25 cellular contexts compared by ENCODE assay signal in the genomic region with DNA sequence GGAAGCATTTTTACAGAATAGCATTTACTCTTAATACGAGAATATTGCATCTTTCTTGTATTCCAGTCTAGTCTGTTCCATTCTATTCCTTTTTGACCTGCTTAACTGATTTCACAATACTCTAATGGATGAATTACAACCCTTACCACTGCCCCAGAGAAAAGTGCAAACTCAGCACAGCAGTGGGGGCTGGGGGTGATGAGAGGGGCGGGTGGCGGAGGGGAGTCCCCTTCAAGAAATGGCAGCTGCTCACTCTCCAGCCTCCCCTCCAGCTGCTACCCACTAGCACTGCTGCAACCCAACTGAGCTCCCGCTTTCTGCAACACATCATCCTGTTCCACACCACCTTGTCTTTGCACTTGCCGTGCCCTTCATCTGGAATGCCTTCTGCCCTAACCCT. TPM values are rescaled to one million over a fixed set of nuclear protein-coding genes. Genes with fewer than 3 reads are reported as not detected.
"Had no signal": no experiment of that assay in that cellular context is flagged by ENCODE, and none has a peak within 500 bp of the region (broad histone marks: within the 10 kb centered on the region; RNA-seq: fewer than 3 reads in every experiment).

No MANE protein-coding gene starts in this region.

- H3K27ac ChIP-seq: foreskin keratinocyte, hepatocyte, left ventricle myocardium inferior, lower lobe of right lung, neutrophil, psoas muscle, skin epidermis, testis, tibial nerve, upper lobe of right lung, vagina had no signal

- H3K9me3 Mint-ChIP-seq: endodermal cell; memory B cell; naive B cell; stimulated activated naive B cell treated with anti-CD40 and anti-IgM and Interleukin-4, amounts not matched to agents 10 μg/mL and 1 μg/mL and 100 μg/mL, for 72 hours; stimulated activated naive CD8-positive, alpha-beta T cell treated with anti-CD3 and anti-CD28 coated beads, Interleukin-15, amount 100 ng/mL, for 72 hours had no signal

- H3K27ac Mint-ChIP-seq: endodermal cell; memory B cell; stimulated activated naive B cell treated with anti-CD40 and anti-IgM and Interleukin-4, amounts not matched to agents 10 μg/mL and 1 μg/mL and 100 μg/mL, for 72 hours had no signal

- H3K36me3 Mint-ChIP-seq: memory B cell; naive B cell; stimulated activated naive B cell treated with anti-CD40 and anti-IgM and Interleukin-4, amounts not matched to agents 10 μg/mL and 1 μg/mL and 100 μg/mL, for 72 hours had no signal

- H3K27me3 ChIP-seq: foreskin keratinocyte, neutrophil, testis, tibial nerve, upper lobe of right lung, vagina had no signal

- H3K27me3 Mint-ChIP-seq: memory B cell; stimulated activated naive CD8-positive, alpha-beta T cell treated with anti-CD3 and anti-CD28 coated beads, Interleukin-15, amount 100 ng/mL, for 72 hours had no signal

- H3K4me3 ChIP-seq: hepatocyte, left ventricle myocardium inferior, lower lobe of right lung, psoas muscle, skin epidermis, testis, tibial nerve, upper lobe of right lung, vagina had no signal

- H3K4me1 Mint-ChIP-seq: endodermal cell had no signal

- H3K4me1 ChIP-seq: left ventricle myocardium inferior, lower lobe of right lung, psoas muscle, testis, tibial nerve, vagina had no signal

- H2AFZ ChIP-seq: hepatocyte had no signal

- H3K36me3 ChIP-seq: left ventricle myocardium inferior, lower lobe of right lung, neutrophil, tibial nerve, upper lobe of right lung, vagina had no signal

- H3K4me2 ChIP-seq: hepatocyte had no signal

- H3K4me3 Mint-ChIP-seq: endodermal cell; memory B cell; naive B cell; stimulated activated naive B cell treated with anti-CD40 and anti-IgM and Interleukin-4, amounts not matched to agents 10 μg/mL and 1 μg/mL and 100 μg/mL, for 72 hours; stimulated activated naive CD8-positive, alpha-beta T cell treated with anti-CD3 and anti-CD28 coated beads, Interleukin-15, amount 100 ng/mL, for 72 hours had no signal

- H3K9me3 ChIP-seq: left ventricle myocardium inferior, lower lobe of right lung, neutrophil, psoas muscle, testis, upper lobe of right lung, vagina had no signal

- DNase-seq: effector CD4-positive, alpha-beta T cell; endodermal cell; erythroblast; foreskin keratinocyte; head of caudate nucleus; kidney; left cardiac atrium; left ventricle myocardium inferior; lower lobe of right lung; naive B cell; psoas muscle; retina; stimulated activated CD4-positive, alpha-beta T cell treated with anti-CD3 and anti-CD28 coated beads, Interleukin-2, amount 100 ng/mL, for 24 hours; stimulated activated CD4-positive, alpha-beta T cell treated with anti-CD3 and anti-CD28 coated beads, Interleukin-4, amount 100 ng/mL, for 4 hours; stimulated activated naive B cell treated with anti-CD40 and anti-IgM and Interleukin-4, amounts not matched to agents 10 μg/mL and 1 μg/mL and 100 μg/mL, for 72 hours; stimulated activated naive CD8-positive, alpha-beta T cell treated with anti-CD3 and anti-CD28 coated beads, Interleukin-15, amount 100 ng/mL, for 72 hours; testis; upper lobe of right lung had no signal

- ATAC-seq: foreskin keratinocyte; left cardiac atrium; lower lobe of right lung; psoas muscle; sciatic nerve; stimulated activated naive B cell treated with anti-CD40 and anti-IgM and Interleukin-4, amounts not matched to agents 10 μg/mL and 1 μg/mL and 100 μg/mL, for 72 hours; stimulated activated naive CD8-positive, alpha-beta T cell treated with anti-CD3 and anti-CD28 coated beads, Interleukin-15, amount 100 ng/mL, for 72 hours; upper lobe of right lung had no signal

RNA-seq across cellular contexts. Expression of a gene that starts 57.9 kb away (rescaled TPM):
- total RNA-seq: vagina had no signal
